ENCODE assay signal across 23 cellular contexts in genomic region chr11:111449696-111450479, GRCh38.
DNase-seq lines count a peak whose midpoint lies in the region; ATAC-seq, FAIRE-seq and TF ChIP-seq lines count a peak whose summit lies in the region.
"Had no signal": no experiment of that assay in that cellular context is flagged by ENCODE, and none has a peak within 500 bp of the region (broad histone marks: within the 10 kb centered on the region; RNA-seq: fewer than 3 reads in every experiment).

No MANE protein-coding gene starts in this region.

- H2AFZ ChIP-seq in OCI-LY3 (ENCODE audit: low read depth, low read length), result no peak overlapping the region

- FAIRE-seq in GM12892 (lab: Jason Lieb, UNC), result peak; percentile 72
- FAIRE-seq: K562 had no signal

- ATAC-seq in HG03095 (IDR thresholded peaks at IDR 0.05; ENCODE audit: unreplicated experiment), result no peak
- ATAC-seq: esophagus mucosa, gastrocnemius medialis, K562, natural killer cell had no signal

- H3K27ac ChIP-seq in OCI-LY3 (ENCODE audit: low read length) (no peak overlapping the region), transverse colon (no peak overlapping the region)
- H3K27ac ChIP-seq: gastrocnemius medialis, Peyer's patch, SJSA1, WERI-Rb-1 had no signal

- 81% methylated on average over 4 of the region's 4 CpGs; no CpG with 5 or more reads in 1 of the 2 donors for WGBS in transverse colon (ENCODE audit: low coverage in 1 of 2), 2 donors

- no peaks in the 10 kb centered on the region for H3K36me3 ChIP-seq in OCI-LY3 (replicated peaks; ENCODE audit: low read depth, low read length)
- H3K36me3 ChIP-seq in transverse colon, result no peaks in the 10 kb centered on the region
- H3K36me3 ChIP-seq: gastrocnemius medialis, Peyer's patch, SJSA1, WERI-Rb-1 had no signal

- H3K9ac ChIP-seq in OCI-LY3 (ENCODE audit: low read length), result no peak overlapping the region

- no peak overlapping the region for H3K4me3 ChIP-seq in OCI-LY3 (ENCODE audit: low read length)
- H3K4me3 ChIP-seq in transverse colon, result no peak overlapping the region
- H3K4me3 ChIP-seq: gastrocnemius medialis, K562, Peyer's patch, SJSA1 had no signal

- TF ChIP-seq POLR2A in GM12892 (IDR thresholded peaks at IDR 0.05; ENCODE audit: low read depth, low read length) (no peak), transverse colon (IDR thresholded peaks at IDR 0.05) (no peak)

- in situ Hi-C loops in transverse colon (cut with MboI; ENCODE audit: low pct_ligation_motif_present in 1 of 4, low pct_unique_long_range_greater_than_20kb in 1 of 4, low sequenced_read_pairs in 3 of 4), result loop anchor here (5.0 to 25.0 kb wide), 4 partner anchors 168 to 1263 kb away; no protein-coding TSS in a partner anchor

- H3K9me3 ChIP-seq in OCI-LY3 (ENCODE audit: insufficient read depth, low read length) (no peaks in the 10 kb centered on the region), transverse colon (no peaks in the 10 kb centered on the region)
- H3K9me3 ChIP-seq: Caco-2, gastrocnemius medialis, Peyer's patch, SJSA1 had no signal

- no peaks in the 10 kb centered on the region for H3K79me2 ChIP-seq in OCI-LY3 (ENCODE audit: low read length)

- intact Hi-C loops in transverse colon (cut with DNase I; ENCODE audit: low total_unique reads), result no loop called here

- H4K20me1 ChIP-seq in OCI-LY3 (ENCODE audit: insufficient read depth, low read length), result no peaks in the 10 kb centered on the region

- DNase-seq in GM12892 (ENCODE audit: insufficient read length), result no peak
- DNase-seq in foreskin melanocyte, result peak; percentile 57
- DNase-seq in putamen (ENCODE audit: low spot score), result peak; percentile 87
- no peak for DNase-seq in NCI-H1436 treated with DMSO at 0.1 percent for 48 hours (lab: John Stamatoyannopoulos, UW)
- no peak for DNase-seq in transverse colon
- DNase-seq: activated CD4-positive, alpha-beta T cell treated with anti-CD3 and anti-CD28 coated beads, Interleukin-2, amount 50 U/mL, for 4 hours; activated naive CD4-positive, alpha-beta T cell; activated T-cell treated with anti-CD3 and anti-CD28 coated beads, Interleukin-2, amount 50 U/mL, for 24 hours; amniotic stem cell; Caco-2; central memory CD4-positive, alpha-beta T cell; effector CD4-positive, alpha-beta T cell; gastrocnemius medialis; natural killer cell; NCI-H1930; NCI-H226; WERI-Rb-1 had no signal

- H3K4me1 ChIP-seq in OCI-LY3 (ENCODE audit: low read length), result peaks cover 30% of the 10 kb centered on the region
- H3K4me1 ChIP-seq in transverse colon, result peaks cover 0 to 9% (median 4%) of the 10 kb centered on the region in 4 donors
- H3K4me1 ChIP-seq: Peyer's patch had no signal

- peaks cover 32% of the 10 kb centered on the region for H3K27me3 ChIP-seq in OCI-LY3 (ENCODE audit: low read depth, low read length)
- H3K27me3 ChIP-seq in transverse colon, result no peaks in the 10 kb centered on the region
- H3K27me3 ChIP-seq: gastrocnemius medialis, Peyer's patch, SJSA1 had no signal

- TF ChIP-seq EP300 in transverse colon (IDR thresholded peaks at IDR 0.05; ENCODE audit: low read depth), result no peak

- H3K4me2 ChIP-seq in OCI-LY3 (ENCODE audit: low read length), result peak overlapping the region; percentile 48

- TF ChIP-seq CTCF in OCI-LY3 (IDR thresholded peaks at IDR 0.05; ENCODE audit: low read depth, low read length) (no peak), transverse colon (IDR thresholded peaks at IDR 0.05) (no peak)

Comparison
In these comparisons a context has a peak if more than half of its experiments do, and no peak if none do; other contexts are left out.
1. DNase-seq: peak in foreskin melanocyte (single experiment) and putamen (single experiment); none in GM12892 (single experiment), NCI-H1436 treated with DMSO at 0.1 percent for 48 hours (single experiment) and transverse colon (single experiment).